9 cellular contexts compared by ENCODE assay signal in genomic region chr14:49584058-49584457, GRCh38. TPM values are rescaled to one million over a fixed set of nuclear protein-coding genes. Genes with fewer than 3 reads are reported as not detected.
DNase-seq lines count a peak whose midpoint lies in the region; ATAC-seq and TF ChIP-seq lines count a peak whose summit lies in the region.
"Had no signal": no experiment of that assay in that cellular context is flagged by ENCODE, and none has a peak within 500 bp of the region (broad histone marks: within the 10 kb centered on the region; RNA-seq: fewer than 3 reads in every experiment).

No MANE protein-coding gene starts in this region.

- peaks cover 72% of the 10 kb centered on the region for H3K79me2 ChIP-seq in OCI-LY3 (ENCODE audit: low read length)
- peaks cover 67% of the 10 kb centered on the region for H3K79me2 ChIP-seq in osteoblast (ENCODE audit: insufficient read depth, low read length)

- H2AFZ ChIP-seq in OCI-LY3 (ENCODE audit: low read depth, low read length) = no peak overlapping the region
- H2AFZ ChIP-seq in osteoblast (ENCODE audit: low read length) = no peak overlapping the region

- no peaks in the 10 kb centered on the region for H3K27me3 ChIP-seq in OCI-LY3 (ENCODE audit: low read depth, low read length)
- no peaks in the 10 kb centered on the region for H3K27me3 ChIP-seq in effector memory CD4-positive, alpha-beta T cell (replicated peaks; ENCODE audit: control insufficient read depth, insufficient read depth, low read length, poor library complexity, severe bottlenecking)
- H3K27me3 ChIP-seq in osteoblast (ENCODE audit: insufficient read depth, low read length) = no peaks in the 10 kb centered on the region

- DNase-seq in effector memory CD4-positive, alpha-beta T cell = no peak
- DNase-seq in osteoblast (ENCODE audit: insufficient read length, low spot score, missing footprints) (no peak), NCI-H2196 (lab: John Stamatoyannopoulos, UW; ENCODE audit: unreplicated experiment) (no peak)
- DNase-seq: aorta, RPMI8226 had no signal

- no peaks in the 10 kb centered on the region for H3K9me3 ChIP-seq in OCI-LY3 (ENCODE audit: insufficient read depth, low read length)
- H3K9me3 ChIP-seq in effector memory CD4-positive, alpha-beta T cell (ENCODE audit: control insufficient read depth, low read length) = no peaks in the 10 kb centered on the region
- no peaks in the 10 kb centered on the region for H3K9me3 ChIP-seq in osteoblast (ENCODE audit: low read depth, low read length)

- H3K36me3 ChIP-seq in OCI-LY3 (replicated peaks; ENCODE audit: low read depth, low read length) (peaks cover 51% of the 10 kb centered on the region), osteoblast (ENCODE audit: insufficient read depth, low read length) (peaks cover 31% of the 10 kb centered on the region)
- H3K36me3 ChIP-seq in effector memory CD4-positive, alpha-beta T cell (ENCODE audit: control insufficient read depth, insufficient read depth, low read length) = peaks cover 26% of the 10 kb centered on the region

- TF ChIP-seq CTCF in GM12875 (IDR thresholded peaks at IDR 0.05; ENCODE audit: borderline replicate concordance, insufficient read depth, low read depth, low read length) (no peak), OCI-LY3 (IDR thresholded peaks at IDR 0.05; ENCODE audit: low read depth, low read length) (no peak), osteoblast (IDR thresholded peaks at IDR 0.05; ENCODE audit: extremely low read depth, low read depth, low read length) (no peak)

- H3K9ac ChIP-seq in OCI-LY3 (ENCODE audit: low read length) = peak overlapping the region; percentile 98; the same call in 1 of the 2 replicates

- H3K27ac ChIP-seq in OCI-LY3 (ENCODE audit: low read length) (peak overlapping the region; percentile 79), osteoblast (ENCODE audit: low read depth, low read length) (peak overlapping the region; percentile 93)
- peak overlapping the region; percentile 96 for H3K27ac ChIP-seq in effector memory CD4-positive, alpha-beta T cell (ENCODE audit: insufficient read depth, low read length, poor library complexity, severe bottlenecking)

- H4K20me1 ChIP-seq in OCI-LY3 (ENCODE audit: insufficient read depth, low read length) (peaks cover 60% of the 10 kb centered on the region), osteoblast (ENCODE audit: insufficient read depth, low read length) (peaks cover 39% of the 10 kb centered on the region)

- peak overlapping the region; percentile 86 for H3K4me3 ChIP-seq in GM12875 (ENCODE audit: low read depth, low read length)
- H3K4me3 ChIP-seq in OCI-LY3 (ENCODE audit: low read length) = peak overlapping the region; percentile 99
- peak overlapping the region; percentile 95 for H3K4me3 ChIP-seq in effector memory CD4-positive, alpha-beta T cell (ENCODE audit: insufficient read depth, low read depth, low read length, poor library complexity, severe bottlenecking)
- peak overlapping the region; percentile 93 for H3K4me3 ChIP-seq in osteoblast (ENCODE audit: insufficient read depth, low read length)

- peak overlapping the region; percentile 81 for H3K4me2 ChIP-seq in OCI-LY3 (ENCODE audit: low read length)
- peak overlapping the region; percentile 82 for H3K4me2 ChIP-seq in osteoblast (ENCODE audit: insufficient read depth, low read length)

- H3K4me1 ChIP-seq in OCI-LY3 (ENCODE audit: low read length) (peaks cover 13% of the 10 kb centered on the region), osteoblast (ENCODE audit: insufficient read depth, low read length) (peaks cover 22% of the 10 kb centered on the region)
- H3K4me1 ChIP-seq in effector memory CD4-positive, alpha-beta T cell (ENCODE audit: control insufficient read depth, insufficient read depth, low read length, poor library complexity, severe bottlenecking) = peaks cover 19% of the 10 kb centered on the region

- ATAC-seq in HG03354 (IDR thresholded peaks at IDR 0.05; ENCODE audit: poor library complexity, severe bottlenecking, unreplicated experiment) (no peak), GM18858 (IDR thresholded peaks at IDR 0.05; ENCODE audit: unreplicated experiment) (no peak)

RNA-seq across cellular contexts. Expression of gene RPS29, which starts 2.1 kb away (rescaled TPM):
- total RNA-seq in osteoblast = 3,421 and 4,153 TPM in 2 replicates

RNA-seq across cellular contexts. Expression of gene LRR1, which starts 14.7 kb away (rescaled TPM):
- total RNA-seq in osteoblast = 7.6 and 16.2 TPM in 2 replicates

RNA-seq across cellular contexts. Expression of gene RPL36AL, which starts 36.4 kb away (rescaled TPM):
- total RNA-seq in osteoblast = 181 and 192 TPM in 2 replicates

RNA-seq across cellular contexts. Expression of gene MGAT2, which starts 36.5 kb away (rescaled TPM):
- 63.0 and 63.1 TPM in 2 replicates for total RNA-seq in osteoblast

RNA-seq across cellular contexts. Expression of gene DNAAF2, which starts 51.0 kb away (rescaled TPM):
- total RNA-seq in osteoblast = 9.8 and 10.0 TPM in 2 replicates
